In the genomic region with DNA sequence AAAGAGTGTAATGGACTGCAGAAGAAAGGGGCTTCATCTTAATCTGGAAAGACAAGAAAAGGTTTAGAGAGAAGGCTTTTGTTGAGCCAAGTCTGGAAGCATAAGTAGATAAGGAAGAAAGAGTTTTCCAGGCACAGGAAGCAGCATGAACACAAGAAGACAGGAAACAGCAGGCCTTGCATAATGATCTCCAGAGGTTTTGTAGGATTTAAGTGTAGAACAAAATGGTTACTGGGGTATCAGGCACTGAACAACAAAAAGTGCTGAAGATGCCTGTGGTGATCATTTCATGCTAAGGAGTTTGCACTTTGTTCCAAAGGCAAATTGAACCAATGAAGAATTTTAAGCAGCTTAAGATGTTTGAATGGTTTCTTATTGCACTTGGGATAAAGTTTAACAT, we compare ENCODE assay signal across 13 cellular contexts.
A peak's percentile ranks its signal among the peaks of the same experiment; 100 is the strongest.
DNase-seq lines count a peak whose midpoint lies in the region; ATAC-seq and TF ChIP-seq lines count a peak whose summit lies in the region.
"Had no signal": no experiment of that assay in that cellular context is flagged by ENCODE, and none has a peak within 500 bp of the region (broad histone marks: within the 10 kb centered on the region; RNA-seq: fewer than 3 reads in every experiment).

No MANE protein-coding gene starts in this region.

- H2BK120ac ChIP-seq in mesenchymal stem cell (ENCODE audit: low read depth, low read length), result no peak overlapping the region

- H2BK15ac ChIP-seq in mesenchymal stem cell (ENCODE audit: low read depth, poor library complexity, severe bottlenecking), result no peak overlapping the region

- peak overlapping the region in 1 of 2 experiments; percentile 69 for H3K18ac ChIP-seq in mesenchymal stem cell (ENCODE audit: low read depth in 1 of 2, low read length in 2 of 2)

- H3K27me3 ChIP-seq in left ventricle myocardium inferior (ENCODE audit: low read depth), result no peaks in the 10 kb centered on the region
- H3K27me3 ChIP-seq in heart left ventricle, result no peaks in the 10 kb centered on the region
- no peaks in the 10 kb centered on the region for H3K27me3 ChIP-seq in mesenchymal stem cell (ENCODE audit: control insufficient read depth in 1 of 2, insufficient read depth in 1 of 2, low read length in 2 of 2)

- H3K4me1 ChIP-seq in left ventricle myocardium inferior, result peaks cover 4% of the 10 kb centered on the region
- H3K4me1 ChIP-seq in heart left ventricle, result peaks cover 0 to 6% (median 0%) of the 10 kb centered on the region in 12 donors
- H3K4me1 ChIP-seq in mesenchymal stem cell (ENCODE audit: control insufficient read depth, insufficient read depth, low read depth, low read length), result no peaks in the 10 kb centered on the region

- no peak overlapping the region for H3K4me2 ChIP-seq in mesenchymal stem cell (ENCODE audit: low read length, poor library complexity, severe bottlenecking)
- H3K4me2 ChIP-seq: GM23338 had no signal

- no peak overlapping the region for H2BK12ac ChIP-seq in mesenchymal stem cell (ENCODE audit: low read length in 2 of 2)

- H3K4me3 ChIP-seq in left ventricle myocardium inferior (no peak overlapping the region), heart left ventricle (no peak overlapping the region), cardiac fibroblast (replicated peaks in 1 of 2; ENCODE audit: low read depth in 2 of 2, low read length in 2 of 2) (no peak overlapping the region), mesenchymal stem cell (ENCODE audit: insufficient read depth in 1 of 2, low read depth in 1 of 2, low read length in 2 of 2) (no peak overlapping the region)
- H3K4me3 ChIP-seq: GM23338 had no signal

- ATAC-seq in heart left ventricle, result no peak
- ATAC-seq in HG03378 (IDR thresholded peaks at IDR 0.05; ENCODE audit: unreplicated experiment), result no peak
- ATAC-seq: GM23338 had no signal

- no peak overlapping the region for H3K14ac ChIP-seq in mesenchymal stem cell (ENCODE audit: low read length in 2 of 2)

- H4K8ac ChIP-seq in mesenchymal stem cell (ENCODE audit: low read length), result no peak overlapping the region

- no peak overlapping the region for H3K9ac ChIP-seq in mesenchymal stem cell (ENCODE audit: low read length)

- no peaks in the 10 kb centered on the region for H3K79me1 ChIP-seq in mesenchymal stem cell (replicated peaks; ENCODE audit: low read length, poor library complexity, severe bottlenecking)

- no peak for TF ChIP-seq POLR2A in heart left ventricle (IDR thresholded peaks at IDR 0.05)

- no peak overlapping the region for H2AK5ac ChIP-seq in mesenchymal stem cell (ENCODE audit: low read length, severe bottlenecking)

- DNase-seq in left ventricle myocardium inferior (no peak), heart left ventricle (no peak), cardiac fibroblast (ENCODE audit: low read depth in 2 of 2) (peak; percentile 8 to 74), mesenchymal stem cell (peak; percentile 13), GOT3 (lab: John Stamatoyannopoulos, UW) (no peak), posterior vena cava (ENCODE audit: low spot score) (no peak)
- DNase-seq: C1 segment of cervical spinal cord; Calu3; CD4-positive, alpha-beta T cell; DMS 273 treated with DMSO at 0.1 percent for 48 hours; H9 had no signal

- H4K91ac ChIP-seq in mesenchymal stem cell (ENCODE audit: low read length), result no peak overlapping the region

- H2BK5ac ChIP-seq in mesenchymal stem cell (ENCODE audit: low read depth, low read length, poor library complexity, severe bottlenecking), result no peak overlapping the region

- TF ChIP-seq CTCF in left ventricle myocardium inferior (IDR thresholded peaks at IDR 0.05; ENCODE audit: borderline replicate concordance) (no peak), heart left ventricle (IDR thresholded peaks at IDR 0.05) (no peak), cardiac fibroblast (IDR thresholded peaks at IDR 0.05; ENCODE audit: low read depth, low read length) (no peak)

- no peaks in the 10 kb centered on the region for H3K9me3 ChIP-seq in left ventricle myocardium inferior (replicated peaks)
- H3K9me3 ChIP-seq in heart left ventricle, result no peaks in the 10 kb centered on the region
- peaks cover 4% of the 10 kb centered on the region for H3K9me3 ChIP-seq in mesenchymal stem cell (ENCODE audit: control insufficient read depth, low read length)

- H3K4ac ChIP-seq in mesenchymal stem cell (ENCODE audit: low read depth in 1 of 2, low read length in 2 of 2), result no peak overlapping the region

- H2AFZ ChIP-seq in mesenchymal stem cell (ENCODE audit: low read depth, low read length), result no peak overlapping the region
- H2AFZ ChIP-seq: GM23338 had no signal

- H3K23ac ChIP-seq in mesenchymal stem cell (ENCODE audit: low read length in 2 of 2), result no peak overlapping the region

- intact Hi-C loops in left ventricle myocardium inferior (cut with micrococcal nuclease) (no loop called here), heart left ventricle (cut with DNase I) (no loop called here), posterior vena cava (cut with DNase I) (no loop called here)

- peak overlapping the region; percentile 25 for H3K27ac ChIP-seq in left ventricle myocardium inferior (replicated peaks)
- H3K27ac ChIP-seq in heart left ventricle, result no peak overlapping the region
- no peak overlapping the region for H3K27ac ChIP-seq in mesenchymal stem cell (ENCODE audit: low read length, poor library complexity, severe bottlenecking)

- H3K36me3 ChIP-seq in left ventricle myocardium inferior, result no peaks in the 10 kb centered on the region
- H3K36me3 ChIP-seq in heart left ventricle, result no peaks in the 10 kb centered on the region
- H3K36me3 ChIP-seq in mesenchymal stem cell (ENCODE audit: control insufficient read depth in 1 of 2, insufficient read depth in 2 of 2, low read depth in 1 of 2, low read length in 2 of 2), result no peaks in the 10 kb centered on the region

Comparison
In these comparisons a context has a peak if more than half of its experiments do, and no peak if none do; other contexts are left out.
1. DNase-seq: peak in cardiac fibroblast (2 of 2) and mesenchymal stem cell (single experiment); none in left ventricle myocardium inferior (single experiment), heart left ventricle (0 of 5), GOT3 (single experiment) and posterior vena cava (single experiment).